In the genomic region with DNA sequence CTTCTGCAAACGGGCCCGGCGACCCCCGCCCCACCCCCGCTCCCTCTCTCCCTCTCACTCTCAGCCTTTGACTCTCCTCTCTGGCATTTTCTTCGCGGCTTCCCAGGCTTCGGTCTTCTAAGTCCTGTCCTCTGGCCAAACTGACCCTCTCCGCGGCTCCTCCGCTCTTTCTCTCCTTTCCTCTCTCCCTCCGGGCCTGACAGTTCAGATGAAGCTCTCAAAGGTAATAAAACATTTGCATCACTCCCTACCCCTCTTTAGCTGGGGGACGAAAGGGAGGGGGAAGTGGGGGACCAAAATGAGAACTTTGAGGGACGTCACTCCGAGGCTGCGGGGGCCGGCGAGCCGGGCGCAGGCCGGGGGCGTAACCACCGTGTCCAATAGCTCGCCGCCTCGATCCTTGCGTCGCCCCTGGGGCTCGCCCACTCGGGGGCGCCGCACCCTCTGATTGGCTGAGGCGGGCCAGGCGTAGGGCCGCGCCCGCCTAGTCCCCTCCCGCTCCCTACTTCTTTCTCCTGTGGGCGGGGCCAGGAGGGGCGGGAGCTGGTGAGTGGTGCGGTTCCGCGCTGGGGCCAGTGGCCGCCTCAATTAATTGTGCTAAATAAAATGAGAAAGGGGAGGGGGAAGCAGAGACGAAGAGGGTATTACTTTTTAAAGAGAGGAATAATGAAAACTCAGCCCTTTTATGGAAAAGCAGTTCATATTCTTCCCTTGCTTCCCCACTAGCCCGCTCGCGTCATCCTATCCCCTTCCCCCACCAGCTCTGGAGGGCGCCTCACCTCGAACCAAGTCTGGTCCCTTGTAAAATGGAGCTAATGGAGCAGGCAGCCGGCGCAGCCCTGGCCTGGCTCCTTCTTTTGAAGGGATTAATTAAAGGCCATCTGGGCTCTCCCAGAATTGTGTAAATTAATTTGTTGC, we compare ENCODE assay signal across 8 cellular contexts. TPM values are rescaled to one million over a fixed set of nuclear protein-coding genes. Genes with fewer than 3 reads are reported as not detected.
DNase-seq lines count a peak whose midpoint lies in the region; ATAC-seq, FAIRE-seq and TF ChIP-seq lines count a peak whose summit lies in the region.

Gene NKX6-1, minus strand, starts transcription at position 228 of the 918 bp plus-strand sequence. CDS start 1,064 bp downstream, outside the sequence.

- H3K27ac ChIP-seq in RWPE1 (no peak within 1 kb of the TSS), lower lobe of right lung (no peak within 1 kb of the TSS), suprapubic skin (no peak within 1 kb of the TSS)
- no peak within 1 kb of the TSS for H3K27ac ChIP-seq in effector memory CD4-positive, alpha-beta T cell (ENCODE audit: insufficient read depth, low read length, poor library complexity, severe bottlenecking)

- ATAC-seq in lower lobe of right lung (peak; percentile 74 to 83), GM21717 (IDR thresholded peaks at IDR 0.05; ENCODE audit: unreplicated experiment) (no peak)

- CTCF ChIA-PET in RWPE1 (lab: Yijun Ruan, JAX) = no interaction called here

- no peak for TF ChIP-seq CTCF in RWPE1 (conservative IDR thresholded peaks at IDR 0.05; ENCODE audit: low read depth)
- no peak for TF ChIP-seq CTCF in lower lobe of right lung (IDR thresholded peaks at IDR 0.05)
- TF ChIP-seq CTCF in suprapubic skin (IDR thresholded peaks at IDR 0.05) = no peak

- peaks cover 89% of the 10 kb centered on the region for H3K27me3 ChIP-seq in effector memory CD4-positive, alpha-beta T cell (replicated peaks; ENCODE audit: control insufficient read depth, insufficient read depth, low read length, poor library complexity, severe bottlenecking)
- H3K27me3 ChIP-seq in lower lobe of right lung (ENCODE audit: low read depth) = peaks cover 100% of the 10 kb centered on the region
- H3K27me3 ChIP-seq in suprapubic skin = peaks cover 100% of the 10 kb centered on the region

- intact Hi-C loops in lower lobe of right lung (cut with DNase I) = no loop called here

- no peaks in the 10 kb centered on the region for H3K36me3 ChIP-seq in effector memory CD4-positive, alpha-beta T cell (ENCODE audit: control insufficient read depth, insufficient read depth, low read length)
- H3K36me3 ChIP-seq in lower lobe of right lung (no peaks in the 10 kb centered on the region), suprapubic skin (no peaks in the 10 kb centered on the region)

- H3K4me3 ChIP-seq in effector memory CD4-positive, alpha-beta T cell (ENCODE audit: insufficient read depth, low read depth, low read length, poor library complexity, severe bottlenecking) = peak within 1 kb of the TSS; percentile 41
- H3K4me3 ChIP-seq in lower lobe of right lung = peak within 1 kb of the TSS; percentile 48
- H3K4me3 ChIP-seq in suprapubic skin = peak within 1 kb of the TSS; percentile 49

- H3K4me1 ChIP-seq in effector memory CD4-positive, alpha-beta T cell (ENCODE audit: control insufficient read depth, insufficient read depth, low read length, poor library complexity, severe bottlenecking) = peaks cover 17% of the 10 kb centered on the region
- H3K4me1 ChIP-seq in lower lobe of right lung (peaks cover 25% of the 10 kb centered on the region), suprapubic skin (peaks cover 47% of the 10 kb centered on the region)

- 6% methylated on average over 46 of the region's 52 CpGs for WGBS in suprapubic skin

- POLR2A ChIA-PET in RWPE1 (lab: Yijun Ruan, JAX; ENCODE audit: low non-redundant PET) = no interaction called here

- peak; percentile 28 for FAIRE-seq in HTR-8/SVneo (lab: Jason Lieb, UNC)
- no peak for FAIRE-seq in GM12891 (lab: Jason Lieb, UNC)

- TF ChIP-seq POLR2A in suprapubic skin (IDR thresholded peaks at IDR 0.05) (no peak), GM12891 (IDR thresholded peaks at IDR 0.05; ENCODE audit: low read depth, low read length) (no peak)

- DNase-seq in CD1c-positive myeloid dendritic cell (ENCODE audit: extremely low spot score) = peak; percentile 72
- DNase-seq in HTR-8/SVneo (ENCODE audit: insufficient read length, low spot score) = peak; percentile 82
- DNase-seq in RWPE1 (ENCODE audit: low spot score) = peak; percentile 94
- no peak for DNase-seq in effector memory CD4-positive, alpha-beta T cell
- DNase-seq in lower lobe of right lung = peak; percentile 60
- DNase-seq in suprapubic skin (ENCODE audit: low spot score in 2 of 2) = peak in 1 of 2 donors; percentile 72
- DNase-seq in GM12891 (ENCODE audit: insufficient read length, low spot score) = no peak

- TF ChIP-seq EP300 in suprapubic skin (IDR thresholded peaks at IDR 0.05) = no peak

- no peaks in the 10 kb centered on the region for H3K9me3 ChIP-seq in effector memory CD4-positive, alpha-beta T cell (ENCODE audit: control insufficient read depth, low read length)
- H3K9me3 ChIP-seq in lower lobe of right lung = no peaks in the 10 kb centered on the region
- H3K9me3 ChIP-seq in suprapubic skin = no peaks in the 10 kb centered on the region

TF ChIP-seq in GM12891, 5 proteins besides CTCF, POLR2A, EP300 and RAD21:
- TF ChIP-seq SPI1 (IDR thresholded peaks at IDR 0.05; ENCODE audit: low read depth, low read length) = no peak
- TF ChIP-seq POLR2AphosphoS5 (IDR thresholded peaks at IDR 0.05; ENCODE audit: low read depth, low read length) = no peak
- TF ChIP-seq PAX5 (IDR thresholded peaks at IDR 0.05; ENCODE audit: insufficient read depth, low read length, severe bottlenecking) = no peak
- TF ChIP-seq POU2F2 (IDR thresholded peaks at IDR 0.05; ENCODE audit: low read depth, low read length) = no peak
- TF ChIP-seq TAF1 (IDR thresholded peaks at IDR 0.05; ENCODE audit: low read depth, low read length) = no peak
TF ChIP-seq in GM12891: peak in this region for 0.

RNA-seq across cellular contexts. Expression of gene NKX6-1, which starts in this region (rescaled TPM):
- total RNA-seq in lower lobe of right lung (not detected), suprapubic skin (not detected)
- polyA plus RNA-seq in GM12891 (2012; ENCODE audit: low read depth, missing spikeins) = not detected

Comparison
In these comparisons a context has a peak if more than half of its experiments do, and no peak if none do; other contexts are left out.
1. Peak in DNase-seq, ATAC-seq and H3K4me3 ChIP-seq in lower lobe of right lung; RNA of the gene not detected or under 1 TPM.
2. DNase-seq: peak in CD1c-positive myeloid dendritic cell (single experiment), HTR-8/SVneo (single experiment) and RWPE1 (single experiment); none in effector memory CD4-positive, alpha-beta T cell (0 of 3) and GM12891 (single experiment).
3. Peak in every context shown above with its lines, with median percentiles within 50 percentile points of each other: H3K4me3 ChIP-seq.